24 cellular contexts compared by ENCODE assay signal in genomic region chr1:232532901-232533300, GRCh38.
"Had no signal": no experiment of that assay in that cellular context is flagged by ENCODE, and none has a peak within 500 bp of the region (broad histone marks: within the 10 kb centered on the region; RNA-seq: fewer than 3 reads in every experiment).

No MANE protein-coding gene starts in this region.

- H3K27ac Mint-ChIP-seq: endodermal cell; naive thymus-derived CD4-positive, alpha-beta T cell; nephron progenitor cell; stimulated activated naive B cell treated with anti-CD40 and anti-IgM and Interleukin-4, amounts not matched to agents 10 μg/mL and 1 μg/mL and 100 μg/mL, for 72 hours; stimulated activated naive CD8-positive, alpha-beta T cell treated with anti-CD3 and anti-CD28 coated beads, Interleukin-15, Interleukin-2, amounts not matched to agents 100 ng/mL and 50 ng/mL, for 24 hours had no signal

- H3K36me3 Mint-ChIP-seq: naive thymus-derived CD4-positive, alpha-beta T cell; stimulated activated naive B cell treated with anti-CD40 and anti-IgM and Interleukin-4, amounts not matched to agents 10 μg/mL and 1 μg/mL and 100 μg/mL, for 72 hours had no signal

- H3K4me2 ChIP-seq: hepatocyte had no signal

- H3K9me3 Mint-ChIP-seq: endodermal cell; naive thymus-derived CD4-positive, alpha-beta T cell; nephron progenitor cell; stimulated activated naive B cell treated with anti-CD40 and anti-IgM and Interleukin-4, amounts not matched to agents 10 μg/mL and 1 μg/mL and 100 μg/mL, for 72 hours; stimulated activated naive CD8-positive, alpha-beta T cell treated with anti-CD3 and anti-CD28 coated beads, Interleukin-15, Interleukin-2, amounts not matched to agents 100 ng/mL and 50 ng/mL, for 24 hours had no signal

- H3K27ac ChIP-seq: dorsolateral prefrontal cortex, esophagus muscularis mucosa, foreskin keratinocyte, gastroesophageal sphincter, heart left ventricle, hepatocyte, prostate gland, thoracic aorta, transverse colon had no signal

- H3K4me1 ChIP-seq: foreskin keratinocyte, prostate gland, transverse colon had no signal

- DNase-seq: dorsolateral prefrontal cortex; effector CD4-positive, alpha-beta T cell; endodermal cell; foreskin keratinocyte; heart left ventricle; kidney; mesenchymal stem cell; midbrain; naive thymus-derived CD4-positive, alpha-beta T cell; nephron progenitor cell; nucleus accumbens; stimulated activated naive B cell treated with anti-CD40 and anti-IgM and Interleukin-4, amounts not matched to agents 10 μg/mL and 1 μg/mL and 100 μg/mL, for 72 hours; transverse colon had no signal

- H3K4me3 Mint-ChIP-seq: endodermal cell; naive thymus-derived CD4-positive, alpha-beta T cell; nephron progenitor cell; stimulated activated naive B cell treated with anti-CD40 and anti-IgM and Interleukin-4, amounts not matched to agents 10 μg/mL and 1 μg/mL and 100 μg/mL, for 72 hours; stimulated activated naive CD8-positive, alpha-beta T cell treated with anti-CD3 and anti-CD28 coated beads, Interleukin-15, Interleukin-2, amounts not matched to agents 100 ng/mL and 50 ng/mL, for 24 hours had no signal

- FAIRE-seq: colon, endothelial cell of umbilical vein, kidney had no signal

- H2AFZ ChIP-seq: hepatocyte had no signal

- H3K36me3 ChIP-seq: esophagus muscularis mucosa, gastroesophageal sphincter, prostate gland, right atrium auricular region, thoracic aorta had no signal

- ATAC-seq: foreskin keratinocyte; gastroesophageal sphincter; left lobe of liver; naive thymus-derived CD4-positive, alpha-beta T cell; sciatic nerve; stimulated activated naive B cell treated with anti-CD40 and anti-IgM and Interleukin-4, amounts not matched to agents 10 μg/mL and 1 μg/mL and 100 μg/mL, for 72 hours had no signal

- H3K27me3 ChIP-seq: dorsolateral prefrontal cortex, esophagus muscularis mucosa, foreskin keratinocyte, gastroesophageal sphincter, heart left ventricle, hepatocyte, right atrium auricular region, transverse colon had no signal

- H3K9me3 ChIP-seq: esophagus muscularis mucosa, gastroesophageal sphincter, prostate gland, right atrium auricular region, thoracic aorta, transverse colon had no signal

- H3K4me3 ChIP-seq: dorsolateral prefrontal cortex, esophagus muscularis mucosa, gastroesophageal sphincter, heart left ventricle, hepatocyte, prostate gland, right atrium auricular region, thoracic aorta, transverse colon had no signal

- H3K4me1 Mint-ChIP-seq: stimulated activated naive B cell treated with anti-CD40 and anti-IgM and Interleukin-4, amounts not matched to agents 10 μg/mL and 1 μg/mL and 100 μg/mL, for 72 hours had no signal
